Comparison of ENCODE assay signal across 8 cellular contexts in genomic region chr9:134434896-134435506, GRCh38.
DNase-seq lines count a peak whose midpoint lies in the region; ATAC-seq lines count a peak whose summit lies in the region.

No MANE protein-coding gene starts in this region.

- in situ Hi-C loops in KBM-7 (cut with MboI; ENCODE audit: low pct_unique_long_range_greater_than_20kb, low sequenced_read_pairs): no loop called here

- no peak for ATAC-seq in GM21786 (IDR thresholded peaks at IDR 0.05; ENCODE audit: unreplicated experiment)

- DNase-seq in D341Med (ENCODE audit: low spot score): peak; percentile 69
- DNase-seq in NCI-H2196 (lab: John Stamatoyannopoulos, UW; ENCODE audit: unreplicated experiment): peak; percentile 91
- DNase-seq in cerebellar nuclear complex (lab: John Stamatoyannopoulos, UW): peak; percentile 47 to 80
- DNase-seq in kidney tubule cell (ENCODE audit: low spot score): peak; percentile 98
- peak; percentile 98 for DNase-seq in superior temporal gyrus (ENCODE audit: extremely low spot score)
- DNase-seq in stimulated activated CD4-positive, alpha-beta T cell treated with anti-CD3 and anti-CD28 coated beads, Interleukin-12 subunit alpha, Interleukin-12 subunit beta, amount 100 ng/mL, for 4 hours: no peak
- no peak for DNase-seq in KBM-7

Comparison
In these comparisons a context has a peak if more than half of its experiments do, and no peak if none do; other contexts are left out.
1. DNase-seq: peak in D341Med (single experiment), NCI-H2196 (single experiment), cerebellar nuclear complex (2 of 2), kidney tubule cell (single experiment) and superior temporal gyrus (single experiment); none in stimulated activated CD4-positive, alpha-beta T cell treated with anti-CD3 and anti-CD28 coated beads, Interleukin-12 subunit alpha, Interleukin-12 subunit beta, amount 100 ng/mL, for 4 hours (single experiment) and KBM-7 (single experiment).